In the genomic region with DNA sequence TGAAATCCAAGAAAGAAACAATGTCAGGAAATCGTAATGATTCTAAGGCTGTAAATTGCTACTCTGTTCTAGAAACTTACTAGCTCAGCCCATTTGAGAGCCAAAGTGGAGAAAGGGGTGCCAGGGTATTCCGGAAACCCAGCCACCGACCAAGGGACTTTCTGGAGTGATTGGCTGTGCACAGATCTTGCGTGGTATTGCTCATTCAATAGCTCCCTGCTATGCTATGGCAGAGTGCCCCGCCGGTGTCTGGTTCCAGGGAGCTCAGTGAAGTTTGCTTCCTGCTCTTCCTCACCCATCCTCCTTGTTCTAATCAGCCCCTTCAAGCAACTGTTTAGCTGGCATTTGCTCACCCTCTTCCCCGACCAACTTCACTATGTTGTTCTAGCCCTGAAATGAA, we compare ENCODE assay signal across 15 cellular contexts.
A peak's percentile ranks its signal among the peaks of the same experiment; 100 is the strongest.
DNase-seq lines count a peak whose midpoint lies in the region; ATAC-seq and TF ChIP-seq lines count a peak whose summit lies in the region.
"Had no signal": no experiment of that assay in that cellular context is flagged by ENCODE, and none has a peak within 500 bp of the region (broad histone marks: within the 10 kb centered on the region; RNA-seq: fewer than 3 reads in every experiment).

No MANE protein-coding gene starts in this region.

- intact Hi-C loops in activated naive CD4-positive, alpha-beta T cell treated with anti-CD3 and anti-CD28 coated beads for 36 hours (cut with micrococcal nuclease) = no loop called here

- peaks cover 29% of the 10 kb centered on the region for H3K4me1 Mint-ChIP-seq in nephron progenitor cell
- H3K4me1 Mint-ChIP-seq in activated naive CD4-positive, alpha-beta T cell treated with anti-CD3 and anti-CD28 coated beads for 36 hours (ENCODE audit: low read depth) = no peaks in the 10 kb centered on the region
- H3K4me1 Mint-ChIP-seq: CD8-positive, alpha-beta memory T cell had no signal

- no peaks in the 10 kb centered on the region for H3K27me3 Mint-ChIP-seq in nephron progenitor cell (ENCODE audit: low read depth, poor library complexity)
- no peaks in the 10 kb centered on the region for H3K27me3 Mint-ChIP-seq in activated naive CD4-positive, alpha-beta T cell treated with anti-CD3 and anti-CD28 coated beads for 36 hours (ENCODE audit: low read depth)

- no peak overlapping the region for H3K4me3 Mint-ChIP-seq in nephron progenitor cell
- H3K4me3 Mint-ChIP-seq in activated naive CD4-positive, alpha-beta T cell treated with anti-CD3 and anti-CD28 coated beads for 36 hours = no peak overlapping the region
- H3K4me3 Mint-ChIP-seq: CD8-positive, alpha-beta memory T cell had no signal

- CTCF ChIA-PET in activated naive CD4-positive, alpha-beta T cell treated with anti-CD3 and anti-CD28 coated beads for 36 hours (lab: Charles Lee) = no interaction called here

- no peaks in the 10 kb centered on the region for H3K4me1 ChIP-seq in gastroesophageal sphincter
- H3K4me1 ChIP-seq: Peyer's patch had no signal

- H3K27ac ChIP-seq in gastroesophageal sphincter = no peak overlapping the region
- H3K27ac ChIP-seq: Peyer's patch had no signal

- TF ChIP-seq POLR2A in gastroesophageal sphincter (IDR thresholded peaks at IDR 0.05) = no peak

- TF ChIP-seq CTCF in gastroesophageal sphincter (IDR thresholded peaks at IDR 0.05) (no peak), nephron progenitor cell (IDR thresholded peaks at IDR 0.05) (no peak)

- no peak for TF ChIP-seq EP300 in gastroesophageal sphincter (IDR thresholded peaks at IDR 0.05)

- H3K9me3 ChIP-seq in gastroesophageal sphincter = no peaks in the 10 kb centered on the region
- H3K9me3 ChIP-seq: Peyer's patch had no signal

- peak; percentile 43 for ATAC-seq in gastroesophageal sphincter

- peaks cover 4% of the 10 kb centered on the region for H3K27me3 ChIP-seq in gastroesophageal sphincter
- H3K27me3 ChIP-seq: Peyer's patch had no signal

- H3K36me3 Mint-ChIP-seq in nephron progenitor cell (ENCODE audit: low read depth) = peaks cover 21% of the 10 kb centered on the region
- no peaks in the 10 kb centered on the region for H3K36me3 Mint-ChIP-seq in activated naive CD4-positive, alpha-beta T cell treated with anti-CD3 and anti-CD28 coated beads for 36 hours (ENCODE audit: low read depth)
- H3K36me3 Mint-ChIP-seq: CD8-positive, alpha-beta memory T cell had no signal

- 49 to 63% methylated on average over 6 to 7 of the region's 7 CpGs for WGBS in gastroesophageal sphincter (ENCODE audit: low coverage in 1 of 2), 2 donors

- H3K27ac Mint-ChIP-seq in nephron progenitor cell = peak overlapping the region; percentile 30
- no peak overlapping the region for H3K27ac Mint-ChIP-seq in activated naive CD4-positive, alpha-beta T cell treated with anti-CD3 and anti-CD28 coated beads for 36 hours
- H3K27ac Mint-ChIP-seq: CD8-positive, alpha-beta memory T cell had no signal

- no peaks in the 10 kb centered on the region for H3K36me3 ChIP-seq in gastroesophageal sphincter
- H3K36me3 ChIP-seq: Peyer's patch had no signal

- DNase-seq in anterior cingulate cortex (lab: John Stamatoyannopoulos, UW) = peak in 51 of 58 donors; percentile 6 to 80 (median 47)
- no peak for DNase-seq in nephron progenitor cell
- DNase-seq in superior temporal gyrus (ENCODE audit: extremely low spot score) = peak; percentile 44
- no peak for DNase-seq in dermis blood vessel endothelial cell
- no peak for DNase-seq in activated naive CD4-positive, alpha-beta T cell treated with anti-CD3 and anti-CD28 coated beads for 36 hours
- no peak for DNase-seq in stimulated activated CD4-positive, alpha-beta T cell treated with anti-CD3 and anti-CD28 coated beads, Interleukin-1b, Interleukin-23, amount 100 ng/mL, for 48 hours
- DNase-seq: CD8-positive, alpha-beta memory T cell; IMR-90; Kasumi-1; NCI-H1417; NCI-H2029; NCI-H510A treated with DMSO at 0.1 percent for 48 hours; Peyer's patch; SHP77 had no signal

- no peak overlapping the region for H3K4me3 ChIP-seq in gastroesophageal sphincter
- H3K4me3 ChIP-seq: Peyer's patch had no signal

- peaks cover 12% of the 10 kb centered on the region for H3K9me3 Mint-ChIP-seq in nephron progenitor cell
- peaks cover 4% of the 10 kb centered on the region for H3K9me3 Mint-ChIP-seq in activated naive CD4-positive, alpha-beta T cell treated with anti-CD3 and anti-CD28 coated beads for 36 hours

Comparison
In these comparisons a context has a peak if more than half of its experiments do, and no peak if none do; other contexts are left out.
1. DNase-seq: peak in anterior cingulate cortex (51 of 58) and superior temporal gyrus (single experiment); none in nephron progenitor cell (single experiment), dermis blood vessel endothelial cell (single experiment), activated naive CD4-positive, alpha-beta T cell treated with anti-CD3 and anti-CD28 coated beads for 36 hours (single experiment) and stimulated activated CD4-positive, alpha-beta T cell treated with anti-CD3 and anti-CD28 coated beads, Interleukin-1b, Interleukin-23, amount 100 ng/mL, for 48 hours (single experiment).